Comparison of ENCODE assay signal across 16 cellular contexts in genomic region chr16:4746991-4747574, GRCh38. TPM values are rescaled to one million over a fixed set of nuclear protein-coding genes. Genes with fewer than 3 reads are reported as not detected.
DNase-seq lines count a peak whose midpoint lies in the region; ATAC-seq and TF ChIP-seq lines count a peak whose summit lies in the region.
"Had no signal": no experiment of that assay in that cellular context is flagged by ENCODE, and none has a peak within 500 bp of the region (broad histone marks: within the 10 kb centered on the region; RNA-seq: fewer than 3 reads in every experiment).

No MANE protein-coding gene starts in this region.

- CTCF ChIA-PET in activated naive CD4-positive, alpha-beta T cell treated with anti-CD3 and anti-CD28 coated beads, Interleukin-2, amount 10 ng/mL, durations not matched to agents 7 days and 5 days (lab: Charles Lee), result no interaction called here

- ATAC-seq in activated naive CD4-positive, alpha-beta T cell treated with anti-CD3 and anti-CD28 coated beads, Interleukin-2, amount 50 U/mL, for 72 hours, result no peak
- ATAC-seq in GM21367 (IDR thresholded peaks at IDR 0.05; ENCODE audit: unreplicated experiment) (no peak), HG02970 (IDR thresholded peaks at IDR 0.05; ENCODE audit: low FRiP score, unreplicated experiment) (no peak)

- 42 to 74% methylated on average over 7 to 9 of the region's 15 CpGs for WGBS in thyroid gland, 2 donors

- H3K4me1 ChIP-seq in thyroid gland, result peaks cover 1 to 4% of the 10 kb centered on the region in 2 donors
- H3K4me1 ChIP-seq: right lobe of liver had no signal

- H3K4me3 Mint-ChIP-seq in activated naive CD4-positive, alpha-beta T cell treated with anti-CD3 and anti-CD28 coated beads, Interleukin-2, amount 10 ng/mL, durations not matched to agents 7 days and 5 days, result no peak overlapping the region
- no peak overlapping the region for H3K4me3 Mint-ChIP-seq in activated naive CD8-positive, alpha-beta T cell treated with anti-CD3 and anti-CD28 coated beads for 36 hours
- H3K4me3 Mint-ChIP-seq: activated CD4-positive, alpha-beta memory T cell treated with anti-CD3 and anti-CD28 coated beads, Interleukin-2, amount 10 ng/mL, durations not matched to agents 7 days and 5 days had no signal

- peak overlapping the region; percentile 31 for H3K27ac ChIP-seq in layer of hippocampus (ENCODE audit: low read depth, low read length)
- no peak overlapping the region for H3K27ac ChIP-seq in thyroid gland
- H3K27ac ChIP-seq: coronary artery, right lobe of liver, tibial artery had no signal

- peaks cover 27% of the 10 kb centered on the region for H3K4me1 Mint-ChIP-seq in activated naive CD4-positive, alpha-beta T cell treated with anti-CD3 and anti-CD28 coated beads, Interleukin-2, amount 10 ng/mL, durations not matched to agents 7 days and 5 days
- peaks cover 39% of the 10 kb centered on the region for H3K4me1 Mint-ChIP-seq in activated naive CD8-positive, alpha-beta T cell treated with anti-CD3 and anti-CD28 coated beads for 36 hours

- peaks cover 8 to 10% of the 10 kb centered on the region in 2 donors for H3K36me3 ChIP-seq in thyroid gland

- DNase-seq in activated naive CD4-positive, alpha-beta T cell treated with anti-CD3 and anti-CD28 coated beads, Interleukin-2, amount 10 ng/mL, durations not matched to agents 7 days and 5 days, result no peak
- DNase-seq in activated naive CD4-positive, alpha-beta T cell treated with anti-CD3 and anti-CD28 coated beads, Interleukin-2, amount 50 U/mL, for 72 hours (ENCODE audit: low spot score in 2 of 2), result no peak
- DNase-seq in activated naive CD8-positive, alpha-beta T cell treated with anti-CD3 and anti-CD28 coated beads for 36 hours, result peak; percentile 18
- peak; percentile 26 to 51 for DNase-seq in thyroid gland
- no peak for DNase-seq in ureter (ENCODE audit: low spot score)
- DNase-seq: activated CD4-positive, alpha-beta memory T cell treated with anti-CD3 and anti-CD28 coated beads, Interleukin-2, amount 10 ng/mL, durations not matched to agents 7 days and 5 days; activated naive CD4-positive, alpha-beta T cell treated with anti-CD3 and anti-CD28 coated beads, Interleukin-2, amount 50 U/mL, for 16 hours; immature natural killer cell; NCI-H510A; right lobe of liver; tibial artery had no signal

- no peak for TF ChIP-seq CTCF in thyroid gland (IDR thresholded peaks at IDR 0.05)

- no peak for TF ChIP-seq POLR2A in thyroid gland (IDR thresholded peaks at IDR 0.05)

- H3K4me3 ChIP-seq in thyroid gland (replicated peaks in 1 of 3), result no peak overlapping the region
- H3K4me3 ChIP-seq: coronary artery, right lobe of liver, tibial artery had no signal

- no peaks in the 10 kb centered on the region for H3K9me3 ChIP-seq in thyroid gland
- H3K9me3 ChIP-seq: right lobe of liver, tibial artery had no signal

- peaks cover 15% of the 10 kb centered on the region for H3K27me3 Mint-ChIP-seq in activated naive CD4-positive, alpha-beta T cell treated with anti-CD3 and anti-CD28 coated beads, Interleukin-2, amount 10 ng/mL, durations not matched to agents 7 days and 5 days
- H3K27me3 Mint-ChIP-seq in activated naive CD8-positive, alpha-beta T cell treated with anti-CD3 and anti-CD28 coated beads for 36 hours, result no peaks in the 10 kb centered on the region
- H3K27me3 Mint-ChIP-seq: activated CD4-positive, alpha-beta memory T cell treated with anti-CD3 and anti-CD28 coated beads, Interleukin-2, amount 10 ng/mL, durations not matched to agents 7 days and 5 days had no signal

- peak overlapping the region; percentile 79 for H3K27ac Mint-ChIP-seq in activated naive CD4-positive, alpha-beta T cell treated with anti-CD3 and anti-CD28 coated beads, Interleukin-2, amount 10 ng/mL, durations not matched to agents 7 days and 5 days
- peak overlapping the region in 1 of 2 donors; percentile 27 for H3K27ac Mint-ChIP-seq in activated naive CD4-positive, alpha-beta T cell treated with anti-CD3 and anti-CD28 coated beads, Interleukin-2, amount 50 U/mL, for 72 hours
- peak overlapping the region; percentile 88 for H3K27ac Mint-ChIP-seq in activated naive CD8-positive, alpha-beta T cell treated with anti-CD3 and anti-CD28 coated beads for 36 hours
- H3K27ac Mint-ChIP-seq: activated CD4-positive, alpha-beta memory T cell treated with anti-CD3 and anti-CD28 coated beads, Interleukin-2, amount 10 ng/mL, durations not matched to agents 7 days and 5 days had no signal

- no peaks in the 10 kb centered on the region for H3K27me3 ChIP-seq in layer of hippocampus (ENCODE audit: control insufficient read depth, insufficient read depth, low read length)
- H3K27me3 ChIP-seq in thyroid gland, result no peaks in the 10 kb centered on the region
- H3K27me3 ChIP-seq: right lobe of liver had no signal

- no peaks in the 10 kb centered on the region for H3K9me3 Mint-ChIP-seq in activated naive CD4-positive, alpha-beta T cell treated with anti-CD3 and anti-CD28 coated beads, Interleukin-2, amount 10 ng/mL, durations not matched to agents 7 days and 5 days
- H3K9me3 Mint-ChIP-seq in activated naive CD4-positive, alpha-beta T cell treated with anti-CD3 and anti-CD28 coated beads, Interleukin-2, amount 50 U/mL, for 72 hours, result no peaks in the 10 kb centered on the region
- H3K9me3 Mint-ChIP-seq in activated naive CD8-positive, alpha-beta T cell treated with anti-CD3 and anti-CD28 coated beads for 36 hours, result no peaks in the 10 kb centered on the region
- H3K9me3 Mint-ChIP-seq: activated CD4-positive, alpha-beta memory T cell treated with anti-CD3 and anti-CD28 coated beads, Interleukin-2, amount 10 ng/mL, durations not matched to agents 7 days and 5 days; immature natural killer cell had no signal

- peaks cover 3% of the 10 kb centered on the region for H3K36me3 Mint-ChIP-seq in activated naive CD4-positive, alpha-beta T cell treated with anti-CD3 and anti-CD28 coated beads, Interleukin-2, amount 10 ng/mL, durations not matched to agents 7 days and 5 days
- H3K36me3 Mint-ChIP-seq in activated naive CD4-positive, alpha-beta T cell treated with anti-CD3 and anti-CD28 coated beads, Interleukin-2, amount 50 U/mL, for 72 hours, result no peaks in the 10 kb centered on the region
- H3K36me3 Mint-ChIP-seq in activated naive CD8-positive, alpha-beta T cell treated with anti-CD3 and anti-CD28 coated beads for 36 hours, result peaks cover 2% of the 10 kb centered on the region

- intact Hi-C loops in thyroid gland (cut with DNase I), result no loop called here

RNA-seq across cellular contexts. Expression of gene DNAAF8, which starts 12.7 kb away (rescaled TPM):
- total RNA-seq in activated naive CD4-positive, alpha-beta T cell treated with anti-CD3 and anti-CD28 coated beads, Interleukin-2, amount 50 U/mL, for 72 hours, result under 1 TPM in 1 of 2 donors, not detected in 1; 0.09 TPM
- under 1 TPM; 0.10 to 0.62 TPM for total RNA-seq in activated naive CD8-positive, alpha-beta T cell treated with anti-CD3 and anti-CD28 coated beads for 36 hours
- 1 to 10 TPM in 3 of 4 donors, under 1 TPM in 1; 0.25 to 4.1 (median 2.8) TPM for total RNA-seq in thyroid gland
- total RNA-seq in ureter, result 0.91 TPM
- total RNA-seq: activated CD4-positive, alpha-beta memory T cell treated with anti-CD3 and anti-CD28 coated beads, Interleukin-2, amount 10 ng/mL, durations not matched to agents 7 days and 5 days had no signal

RNA-seq across cellular contexts. Expression of gene ANKS3, which starts 13.0 kb away (rescaled TPM):
- 10 to 100 TPM; 19.4 to 21.5 TPM for total RNA-seq in activated naive CD4-positive, alpha-beta T cell treated with anti-CD3 and anti-CD28 coated beads, Interleukin-2, amount 50 U/mL, for 72 hours
- total RNA-seq in activated naive CD8-positive, alpha-beta T cell treated with anti-CD3 and anti-CD28 coated beads for 36 hours, result 10 to 100 TPM; 12.1 to 16.1 TPM
- 10 to 100 TPM; 22.9 to 35.3 (median 25.1) TPM for total RNA-seq in thyroid gland
- total RNA-seq in ureter, result 35.3 TPM

RNA-seq across cellular contexts. Expression of gene ZNF500, which starts 19.9 kb away (rescaled TPM):
- 10 to 100 TPM; 10.2 to 12.2 TPM for total RNA-seq in activated naive CD4-positive, alpha-beta T cell treated with anti-CD3 and anti-CD28 coated beads, Interleukin-2, amount 50 U/mL, for 72 hours
- total RNA-seq in activated naive CD8-positive, alpha-beta T cell treated with anti-CD3 and anti-CD28 coated beads for 36 hours, result 1 to 10 TPM; 7.5 to 9.3 TPM
- total RNA-seq in thyroid gland (10 to 100 TPM; 11.8 to 20.6 (median 17.6) TPM), ureter (22.5 TPM)

RNA-seq across cellular contexts. Expression of gene SEPTIN12, which starts 41.1 kb away (rescaled TPM):
- total RNA-seq in activated naive CD4-positive, alpha-beta T cell treated with anti-CD3 and anti-CD28 coated beads, Interleukin-2, amount 50 U/mL, for 72 hours, result not detected
- not detected for total RNA-seq in activated naive CD8-positive, alpha-beta T cell treated with anti-CD3 and anti-CD28 coated beads for 36 hours
- total RNA-seq in thyroid gland (under 1 TPM in 1 of 4 donors, not detected in 3; 0.54 TPM), ureter (not detected)
- total RNA-seq: activated CD4-positive, alpha-beta memory T cell treated with anti-CD3 and anti-CD28 coated beads, Interleukin-2, amount 10 ng/mL, durations not matched to agents 7 days and 5 days; mucosa of gallbladder; right lobe of liver had no signal

RNA-seq across cellular contexts. Expression of gene SMIM22, which starts 48.1 kb away (rescaled TPM):
- not detected for total RNA-seq in activated naive CD4-positive, alpha-beta T cell treated with anti-CD3 and anti-CD28 coated beads, Interleukin-2, amount 50 U/mL, for 72 hours
- total RNA-seq in activated naive CD8-positive, alpha-beta T cell treated with anti-CD3 and anti-CD28 coated beads for 36 hours, result not detected
- not detected for total RNA-seq in thyroid gland
- total RNA-seq in ureter, result 225 TPM
- total RNA-seq: activated CD4-positive, alpha-beta memory T cell treated with anti-CD3 and anti-CD28 coated beads, Interleukin-2, amount 10 ng/mL, durations not matched to agents 7 days and 5 days had no signal

Comparison
In these comparisons a context has a peak if more than half of its experiments do, and no peak if none do; other contexts are left out.
1. DNase-seq: peak in activated naive CD8-positive, alpha-beta T cell treated with anti-CD3 and anti-CD28 coated beads for 36 hours (single experiment) and thyroid gland (2 of 2); none in activated naive CD4-positive, alpha-beta T cell treated with anti-CD3 and anti-CD28 coated beads, Interleukin-2, amount 10 ng/mL, durations not matched to agents 7 days and 5 days (single experiment), activated naive CD4-positive, alpha-beta T cell treated with anti-CD3 and anti-CD28 coated beads, Interleukin-2, amount 50 U/mL, for 72 hours (0 of 2) and ureter (single experiment).